ENCODE assay signal across 16 cellular contexts in genomic region chr1:243667591-243667990, GRCh38.
DNase-seq lines count a peak whose midpoint lies in the region; ATAC-seq and TF ChIP-seq lines count a peak whose summit lies in the region.
"Had no signal": no experiment of that assay in that cellular context is flagged by ENCODE, and none has a peak within 500 bp of the region (broad histone marks: within the 10 kb centered on the region; RNA-seq: fewer than 3 reads in every experiment).

No MANE protein-coding gene starts in this region.

- H3K4me3 ChIP-seq in uterus, result no peak overlapping the region
- H3K4me3 ChIP-seq: gastrocnemius medialis, sigmoid colon had no signal

- DNase-seq in iPS DF 19.7 (ENCODE audit: low read depth, low spot score) (peak; percentile 20), uterus (no peak), DMS79 (lab: John Stamatoyannopoulos, UW) (no peak)
- no peak for DNase-seq in activated CD8-positive, alpha-beta memory T cell treated with anti-CD3 and anti-CD28 coated beads for 24 hours
- DNase-seq: activated T-cell treated with anti-CD3 and anti-CD28 coated beads, Interleukin-2, amount 50 U/mL, for 48 hours; gastrocnemius medialis; kidney glomerular epithelial cell; naive thymus-derived CD4-positive, alpha-beta T cell; NCI-H2171; sigmoid colon had no signal

- no peak for TF ChIP-seq CTCF in uterus (IDR thresholded peaks at IDR 0.05)

- no peaks in the 10 kb centered on the region for H3K9me3 ChIP-seq in uterus
- H3K9me3 ChIP-seq: gastrocnemius medialis, sigmoid colon had no signal

- no peak for TF ChIP-seq POLR2A in uterus (IDR thresholded peaks at IDR 0.05)

- intact Hi-C loops in uterus (cut with DNase I; ENCODE audit: low total_unique reads), result no loop called here

- no peak overlapping the region for H3K27ac ChIP-seq in uterus
- H3K27ac ChIP-seq: gastrocnemius medialis, sigmoid colon had no signal

- H3K27me3 ChIP-seq in uterus, result no peaks in the 10 kb centered on the region
- H3K27me3 ChIP-seq: gastrocnemius medialis, sigmoid colon had no signal

- ATAC-seq in GM18502 (IDR thresholded peaks at IDR 0.05; ENCODE audit: poor library complexity, unreplicated experiment), result peak; percentile 76
- peak; percentile 64 for ATAC-seq in GM21528 (IDR thresholded peaks at IDR 0.05; ENCODE audit: low FRiP score, unreplicated experiment)
- peak; percentile 58 for ATAC-seq in HG03378 (IDR thresholded peaks at IDR 0.05; ENCODE audit: unreplicated experiment)
- ATAC-seq in HG03139 (IDR thresholded peaks at IDR 0.05; ENCODE audit: unreplicated experiment), result no peak
- ATAC-seq: activated CD4-positive, CD25-positive, alpha-beta regulatory T cell treated with anti-CD3 and anti-CD28 coated beads, Interleukin-2, amount 50 U/mL, for 24 hours; gastrocnemius medialis; HCT116; naive thymus-derived CD4-positive, alpha-beta T cell had no signal

- H3K4me1 ChIP-seq in uterus, result no peaks in the 10 kb centered on the region
- H3K4me1 ChIP-seq: gastrocnemius medialis had no signal

- H3K36me3 ChIP-seq in uterus, result no peaks in the 10 kb centered on the region
- H3K36me3 ChIP-seq: gastrocnemius medialis had no signal
